ENCODE assay signal across 13 cellular contexts in genomic region chr3:58025406-58025805, GRCh38. TPM values are rescaled to one million over a fixed set of nuclear protein-coding genes. Genes with fewer than 3 reads are reported as not detected.
DNase-seq lines count a peak whose midpoint lies in the region; ATAC-seq and TF ChIP-seq lines count a peak whose summit lies in the region.
"Had no signal": no experiment of that assay in that cellular context is flagged by ENCODE, and none has a peak within 500 bp of the region (broad histone marks: within the 10 kb centered on the region; RNA-seq: fewer than 3 reads in every experiment).

No MANE protein-coding gene starts in this region.

- H3K9me3 Mint-ChIP-seq in H9 (no peaks in the 10 kb centered on the region; a peak in 1 of 5 replicates), progenitor cell of endocrine pancreas (ENCODE audit: low read depth) (no peaks in the 10 kb centered on the region)
- no peaks in the 10 kb centered on the region for H3K9me3 Mint-ChIP-seq in activated CD8-positive, alpha-beta T cell treated with anti-CD3 and anti-CD28 coated beads, Interleukin-2, amount 10 ng/mL, durations not matched to agents 7 days and 5 days (ENCODE audit: insufficient read depth)
- H3K9me3 Mint-ChIP-seq: memory B cell had no signal

- H2AK5ac ChIP-seq in H9 (ENCODE audit: insufficient read length, low read length) = no peak overlapping the region

- TF ChIP-seq CTCF in H9 (conservative IDR thresholded peaks at IDR 0.05) (no peak), VCaP (conservative IDR thresholded peaks at IDR 0.05) (no peak), hepatocyte (IDR thresholded peaks at IDR 0.05; ENCODE audit: poor library complexity) (no peak), progenitor cell of endocrine pancreas (IDR thresholded peaks at IDR 0.05; ENCODE audit: unreplicated experiment) (no peak)

- no peaks in the 10 kb centered on the region for H3K27me3 Mint-ChIP-seq in H9 (ENCODE audit: low read depth)
- no peaks in the 10 kb centered on the region for H3K27me3 Mint-ChIP-seq in progenitor cell of endocrine pancreas
- H3K27me3 Mint-ChIP-seq in activated CD8-positive, alpha-beta T cell treated with anti-CD3 and anti-CD28 coated beads, Interleukin-2, amount 10 ng/mL, durations not matched to agents 7 days and 5 days (ENCODE audit: low read depth) = no peaks in the 10 kb centered on the region
- H3K27me3 Mint-ChIP-seq: memory B cell had no signal

- H4K20me1 ChIP-seq in H9 (ENCODE audit: control insufficient read depth, insufficient read depth, insufficient read length) (no peaks in the 10 kb centered on the region), hepatocyte (ENCODE audit: insufficient read depth, poor library complexity, severe bottlenecking) (peaks cover 84% of the 10 kb centered on the region)

- H3K4me3 ChIP-seq in hepatocyte (no peak overlapping the region), rectal smooth muscle tissue (ENCODE audit: low read length) (no peak overlapping the region)

- WGBS in H9 (ENCODE audit: extremely low coverage, insufficient read length, low lambda C conversion rate) = no CpG with 5 or more reads among the region's 5 CpGs
- WGBS in hepatocyte (ENCODE audit: low lambda C conversion rate, missing lambda C conversion rate) = 72% methylated on average over 5 of the region's 5 CpGs

- H3K36me3 ChIP-seq in hepatocyte (replicated peaks; ENCODE audit: insufficient read depth, low read depth) (no peaks in the 10 kb centered on the region), rectal smooth muscle tissue (ENCODE audit: control insufficient read depth, insufficient read depth, low read length) (peaks cover 3% of the 10 kb centered on the region)

- no peak overlapping the region for H3K14ac ChIP-seq in H9 (ENCODE audit: insufficient read depth, low read length)

- no peak overlapping the region for H4K5ac ChIP-seq in H9 (ENCODE audit: insufficient read length, low read depth, low read length)

- peaks cover 66 to 73% of the 10 kb centered on the region in 2 experiments for H3K4me1 Mint-ChIP-seq in H9
- H3K4me1 Mint-ChIP-seq in progenitor cell of endocrine pancreas (ENCODE audit: low read depth) = peaks cover 28% of the 10 kb centered on the region
- peaks cover 10% of the 10 kb centered on the region for H3K4me1 Mint-ChIP-seq in activated CD8-positive, alpha-beta T cell treated with anti-CD3 and anti-CD28 coated beads, Interleukin-2, amount 10 ng/mL, durations not matched to agents 7 days and 5 days (ENCODE audit: low read depth)

- H2BK12ac ChIP-seq in H9 (ENCODE audit: insufficient read length, low read depth, low read length) = no peak overlapping the region

- H3K4me1 ChIP-seq in H9 (ENCODE audit: insufficient read depth, low read length) (peaks cover 42% of the 10 kb centered on the region; the same call in 1 of the 2 replicates), hepatocyte (ENCODE audit: insufficient read depth) (peaks cover 36% of the 10 kb centered on the region), rectal smooth muscle tissue (ENCODE audit: control insufficient read depth, insufficient read depth, low read length) (peaks cover 34% of the 10 kb centered on the region)

- no peak overlapping the region for H2BK120ac ChIP-seq in H9 (ENCODE audit: low read depth, low read length, poor library complexity, severe bottlenecking)

- no peak overlapping the region for H3K23ac ChIP-seq in H9 (ENCODE audit: insufficient read length, low read depth, low read length)

- no peak overlapping the region for H3T11ph ChIP-seq in H9 (ENCODE audit: low read length)

- H2BK5ac ChIP-seq in H9 (ENCODE audit: insufficient read length, low read length) = no peak overlapping the region

- H3K56ac ChIP-seq in H9 (ENCODE audit: insufficient read length, low read depth, low read length) = no peak overlapping the region

- H3K9ac ChIP-seq in H9 (ENCODE audit: extremely low read depth, insufficient read length, low read length) = no peak overlapping the region
- no peak overlapping the region for H3K9ac ChIP-seq in rectal smooth muscle tissue (ENCODE audit: low read length)
- H3K9ac ChIP-seq: parathyroid adenoma had no signal

- POLR2A ChIA-PET in activated CD8-positive, alpha-beta T cell treated with anti-CD3 and anti-CD28 coated beads, Interleukin-2, amount 10 ng/mL, durations not matched to agents 7 days and 5 days (lab: Charles Lee) = no interaction called here

- H3K36me3 Mint-ChIP-seq in H9 (ENCODE audit: insufficient read depth in 1 of 3, low read depth in 3 of 3) (peaks cover 0 to 2% (median 0%) of the 10 kb centered on the region in 3 experiments; a peak in 2 of 7 replicates), progenitor cell of endocrine pancreas (ENCODE audit: insufficient read depth) (no peaks in the 10 kb centered on the region)
- no peaks in the 10 kb centered on the region for H3K36me3 Mint-ChIP-seq in activated CD8-positive, alpha-beta T cell treated with anti-CD3 and anti-CD28 coated beads, Interleukin-2, amount 10 ng/mL, durations not matched to agents 7 days and 5 days (ENCODE audit: low read depth)

- H2BK20ac ChIP-seq in H9 (ENCODE audit: low read depth, low read length, poor library complexity, severe bottlenecking) = no peak overlapping the region

- H3K4me3 Mint-ChIP-seq in H9 (no peak overlapping the region; a peak in 1 of 5 replicates), progenitor cell of endocrine pancreas (ENCODE audit: low read depth) (no peak overlapping the region)
- no peak overlapping the region for H3K4me3 Mint-ChIP-seq in activated CD8-positive, alpha-beta T cell treated with anti-CD3 and anti-CD28 coated beads, Interleukin-2, amount 10 ng/mL, durations not matched to agents 7 days and 5 days
- H3K4me3 Mint-ChIP-seq: memory B cell had no signal

- no peak for ATAC-seq in HG03432 (IDR thresholded peaks at IDR 0.05; ENCODE audit: unreplicated experiment)
- ATAC-seq in activated CD8-positive, alpha-beta T cell treated with anti-CD3 and anti-CD28 coated beads, Interleukin-2, amount 10 ng/mL, durations not matched to agents 7 days and 5 days = no peak
- ATAC-seq in GM21367 (IDR thresholded peaks at IDR 0.05; ENCODE audit: unreplicated experiment) = no peak

- H3K4ac ChIP-seq in H9 (ENCODE audit: low read depth, low read length) = no peak overlapping the region

- CTCF ChIA-PET in activated CD8-positive, alpha-beta T cell treated with anti-CD3 and anti-CD28 coated beads, Interleukin-2, amount 10 ng/mL, durations not matched to agents 7 days and 5 days (lab: Charles Lee) = interaction anchor here (1.4 kb wide), 1 partner anchor 14 kb away, joined by 3 read pairs; no protein-coding TSS in a partner anchor

- H2BK15ac ChIP-seq in H9 (ENCODE audit: low read depth, low read length) = no peak overlapping the region

- H3K4me2 ChIP-seq in H9 (ENCODE audit: insufficient read depth, insufficient read length, low read length) = no peak overlapping the region
- no peak overlapping the region for H3K4me2 ChIP-seq in hepatocyte

- peak overlapping the region; percentile 81 to 94 (median 88) for H3K27ac Mint-ChIP-seq in H9
- no peak overlapping the region for H3K27ac Mint-ChIP-seq in progenitor cell of endocrine pancreas
- no peak overlapping the region for H3K27ac Mint-ChIP-seq in activated CD8-positive, alpha-beta T cell treated with anti-CD3 and anti-CD28 coated beads, Interleukin-2, amount 10 ng/mL, durations not matched to agents 7 days and 5 days
- H3K27ac Mint-ChIP-seq: memory B cell had no signal

- no peaks in the 10 kb centered on the region for H3K27me3 ChIP-seq in H9 (ENCODE audit: insufficient read depth, low read length)
- H3K27me3 ChIP-seq in hepatocyte = no peaks in the 10 kb centered on the region
- no peaks in the 10 kb centered on the region for H3K27me3 ChIP-seq in rectal smooth muscle tissue (ENCODE audit: control insufficient read depth, insufficient read depth, low read length)

- H3K27ac ChIP-seq in H9 (ENCODE audit: insufficient read length, low read depth, low read length) (no peak overlapping the region), VCaP (peak overlapping the region; percentile 75), hepatocyte (peak overlapping the region; percentile 64), rectal smooth muscle tissue (ENCODE audit: low read depth, low read length) (peak overlapping the region; percentile 51)
- H3K27ac ChIP-seq: parathyroid adenoma had no signal

- peak overlapping the region; percentile 88 for H4K91ac ChIP-seq in H9 (ENCODE audit: insufficient read length, low read depth, low read length)

- peaks cover 9% of the 10 kb centered on the region for H3K79me1 ChIP-seq in H9 (ENCODE audit: insufficient read depth, low read depth, low read length, poor library complexity, severe bottlenecking)

- no peak overlapping the region for H4K8ac ChIP-seq in H9 (replicated peaks; ENCODE audit: insufficient read length, low read depth, low read length)

- no peaks in the 10 kb centered on the region for H3K9me3 ChIP-seq in H9 (ENCODE audit: control insufficient read depth, low read depth, low read length)
- no peaks in the 10 kb centered on the region for H3K9me3 ChIP-seq in hepatocyte (ENCODE audit: low read depth)

- H3K79me2 ChIP-seq in H9 (ENCODE audit: insufficient read depth, low read length) (peaks cover 23% of the 10 kb centered on the region; the same call in 1 of the 2 replicates), hepatocyte (peaks cover 100% of the 10 kb centered on the region)

- DNase-seq in H9 (no peak), hepatocyte (ENCODE audit: low spot score) (no peak), progenitor cell of endocrine pancreas (ENCODE audit: low spot score, unreplicated experiment) (no peak)
- no peak for DNase-seq in activated CD8-positive, alpha-beta T cell treated with anti-CD3 and anti-CD28 coated beads, Interleukin-2, amount 10 ng/mL, durations not matched to agents 7 days and 5 days
- DNase-seq: activated T-cell treated with anti-CD3 and anti-CD28 coated beads, Interleukin-2, amount 50 U/mL, for 1 hour; NCI-H446 treated with DMSO at 0.1 percent for 48 hours; T-helper 1 cell had no signal

- H2AFZ ChIP-seq in H9 (ENCODE audit: low read length) = no peak overlapping the region
- no peak overlapping the region for H2AFZ ChIP-seq in hepatocyte
- H2AFZ ChIP-seq: parathyroid adenoma had no signal

- no peaks in the 10 kb centered on the region for H3K23me2 ChIP-seq in H9 (ENCODE audit: insufficient read length, low read depth, low read length, poor library complexity, severe bottlenecking)

- no peaks in the 10 kb centered on the region for H3K9me2 ChIP-seq in hepatocyte (replicated peaks; ENCODE audit: insufficient read depth)

- no peak overlapping the region for H3K18ac ChIP-seq in H9 (ENCODE audit: insufficient read length, low read depth, low read length)

RNA-seq across cellular contexts. Expression of gene FLNB, which starts 17.2 kb away (rescaled TPM):
- 75.8 and 83.4 TPM in 2 replicates for total RNA-seq in H9 (2021)
- total RNA-seq in hepatocyte = 136 and 172 TPM in 2 replicates
- polyA plus RNA-seq in hepatocyte = 69.4 and 74.2 TPM in 2 replicates
- total RNA-seq in progenitor cell of endocrine pancreas = 103 and 112 TPM in 2 replicates
- 10 to 100 TPM; 14.1 to 15.9 TPM for total RNA-seq in activated CD8-positive, alpha-beta T cell treated with anti-CD3 and anti-CD28 coated beads, Interleukin-2, amount 10 ng/mL, durations not matched to agents 7 days and 5 days

Comparison
In these comparisons a context has a peak if more than half of its experiments do, and no peak if none do; other contexts are left out.
1. H3K27ac Mint-ChIP-seq: peak in H9 (3 of 3); none in progenitor cell of endocrine pancreas (single experiment) and activated CD8-positive, alpha-beta T cell treated with anti-CD3 and anti-CD28 coated beads, Interleukin-2, amount 10 ng/mL, durations not matched to agents 7 days and 5 days (single experiment).